Comparison of ENCODE assay signal across 9 cellular contexts in genomic region chr16:81036751-81037350, GRCh38. TPM values are rescaled to one million over a fixed set of nuclear protein-coding genes. Genes with fewer than 3 reads are reported as not detected.
DNase-seq lines count a peak whose midpoint lies in the region; ATAC-seq and TF ChIP-seq lines count a peak whose summit lies in the region.
"Had no signal": no experiment of that assay in that cellular context is flagged by ENCODE, and none has a peak within 500 bp of the region (broad histone marks: within the 10 kb centered on the region; RNA-seq: fewer than 3 reads in every experiment).

No MANE protein-coding gene starts in this region.

- peak overlapping the region; percentile 73 for H3K27ac Mint-ChIP-seq in CD4-positive, alpha-beta T cell

- peaks cover 7% of the 10 kb centered on the region for H3K4me1 ChIP-seq in mucosa of descending colon (ENCODE audit: low read depth)

- H3K9me3 Mint-ChIP-seq in CD4-positive, alpha-beta T cell, result no peaks in the 10 kb centered on the region

- peak overlapping the region; percentile 74 for H3K4me3 ChIP-seq in mucosa of descending colon

- H3K27me3 ChIP-seq in CD4-positive, alpha-beta T cell (ENCODE audit: control insufficient read depth, insufficient read depth, low read length), result no peaks in the 10 kb centered on the region

- CTCF ChIA-PET in CD4-positive, alpha-beta T cell (lab: Charles Lee), result interaction anchor here (8.0 kb wide), 1 partner anchor 33 kb away, joined by 80 read pairs; the partner anchor contains the start of genes CENPN and CMC2

- H3K9me3 ChIP-seq in CD4-positive, alpha-beta T cell (ENCODE audit: control insufficient read depth, low read length), result no peaks in the 10 kb centered on the region
- H3K9me3 ChIP-seq in mucosa of descending colon, result no peaks in the 10 kb centered on the region

- H3K4me3 Mint-ChIP-seq in CD4-positive, alpha-beta T cell, result peak overlapping the region; percentile 90

- TF ChIP-seq CTCF in CD4-positive, alpha-beta T cell (IDR thresholded peaks at IDR 0.05), result no peak
- no peak for TF ChIP-seq CTCF in mucosa of descending colon (IDR thresholded peaks at IDR 0.05)

- intact Hi-C loops in CD4-positive, alpha-beta T cell (cut with DNase I, micrococcal nuclease), result loop anchor here (2.0 to 10.0 kb wide), 6 partner anchors 38 to 1138 kb away; partner anchors contain the start of genes GAN (in 1 of the 2), GCSH (in 1 of the 2) and MPHOSPH6 (in 1 of the 2)
- intact Hi-C loops in mucosa of descending colon (cut with DNase I, micrococcal nuclease) (no loop called here), posterior cingulate gyrus (cut with DNase I) (loop anchor here (5.0 kb wide), 3 partner anchors 40 to 160 kb away; partner anchors contain the start of genes C16orf46 and GCSH)

- H3K27ac ChIP-seq in CD4-positive, alpha-beta T cell (ENCODE audit: low read depth, low read length), result no peak overlapping the region
- H3K27ac ChIP-seq in cingulate gyrus (ENCODE audit: low read depth, low read length), result peak overlapping the region; percentile 50

- ATAC-seq in CD4-positive, alpha-beta T cell (ENCODE audit: poor library complexity), result no peak
- no peak for ATAC-seq in mucosa of descending colon
- no peak for ATAC-seq in GM19452 (IDR thresholded peaks at IDR 0.05; ENCODE audit: unreplicated experiment)

- H3K4me1 Mint-ChIP-seq in CD4-positive, alpha-beta T cell (ENCODE audit: low read depth), result peaks cover 40% of the 10 kb centered on the region

- H3K36me3 ChIP-seq in mucosa of descending colon (ENCODE audit: low read depth), result peaks cover 1% of the 10 kb centered on the region

- H3K36me3 Mint-ChIP-seq in CD4-positive, alpha-beta T cell (ENCODE audit: low read depth), result peaks cover 31% of the 10 kb centered on the region

- DNase-seq in CD4-positive, alpha-beta T cell, result no peak
- DNase-seq in LoVo (ENCODE audit: low spot score) (peak; percentile 4), mucosa of descending colon (peak in 1 of 3 donors; percentile 6), posterior cingulate gyrus (no peak)
- DNase-seq in stimulated activated CD4-positive, alpha-beta T cell treated with anti-CD3 and anti-CD28 coated beads, Interleukin-4, amount 100 ng/mL, for 4 hours, result no peak
- no peak for DNase-seq in activated CD8-positive, alpha-beta memory T cell treated with anti-CD3 and anti-CD28 coated beads, Interleukin-2, amount 50 U/mL, for 48 hours

- POLR2A ChIA-PET in CD4-positive, alpha-beta T cell (lab: Charles Lee), result interaction anchor here (1.2 to 3.6 kb wide), 7 partner anchors 8 to 701 kb away, joined by 3 to 51 read pairs (median 6); partner anchors contain the start of genes C16orf46, CENPN, CMC2 and GAN

- H3K27me3 Mint-ChIP-seq in CD4-positive, alpha-beta T cell, result no peaks in the 10 kb centered on the region

RNA-seq across cellular contexts. Expression of gene ATMIN, which starts 1.2 kb away (rescaled TPM):
- total RNA-seq in CD4-positive, alpha-beta T cell, result 10 to 100 TPM; 29.9 to 31.7 TPM
- 10 to 100 TPM; 27.3 to 34.0 (median 31.4) TPM for total RNA-seq in mucosa of descending colon

RNA-seq across cellular contexts. Expression of gene CENPN, which starts 29.8 kb away (rescaled TPM):
- total RNA-seq in CD4-positive, alpha-beta T cell, result 1 to 10 TPM; 8.7 to 9.7 TPM
- total RNA-seq in mucosa of descending colon, result 10 to 100 TPM in 1 of 3 donors, 1 to 10 TPM in 2; 7.1 to 13.4 (median 7.6) TPM

RNA-seq across cellular contexts. Expression of gene CMC2, which starts 30.2 kb away (rescaled TPM):
- 10 to 100 TPM; 67.7 to 68.8 TPM for total RNA-seq in CD4-positive, alpha-beta T cell
- 10 to 100 TPM; 42.1 to 52.7 (median 51.9) TPM for total RNA-seq in mucosa of descending colon

RNA-seq across cellular contexts. Expression of gene C16orf46, which starts 40.2 kb away (rescaled TPM):
- under 1 TPM in 1 of 2 experiments, not detected in 1; 0.55 TPM for total RNA-seq in CD4-positive, alpha-beta T cell
- total RNA-seq in mucosa of descending colon, result 1 to 10 TPM in 1 of 3 donors, under 1 TPM in 2; 0.39 to 1.6 (median 0.58) TPM
- total RNA-seq: HT1080 had no signal

RNA-seq across cellular contexts. Expression of gene GCSH, which starts 59.3 kb away (rescaled TPM):
- 1 to 10 TPM; 2.3 to 3.2 TPM for total RNA-seq in CD4-positive, alpha-beta T cell
- total RNA-seq in mucosa of descending colon, result 10 to 100 TPM; 14.2 to 18.3 (median 18.0) TPM

Comparison
In these comparisons a context has a peak if more than half of its experiments do, and no peak if none do; other contexts are left out.
1. intact Hi-C loops: an anchor here in CD4-positive, alpha-beta T cell (2.0 to 10.0 kb wide) and posterior cingulate gyrus (5.0 kb wide); none called in mucosa of descending colon.